8 cellular contexts compared by ENCODE assay signal in the genomic region with DNA sequence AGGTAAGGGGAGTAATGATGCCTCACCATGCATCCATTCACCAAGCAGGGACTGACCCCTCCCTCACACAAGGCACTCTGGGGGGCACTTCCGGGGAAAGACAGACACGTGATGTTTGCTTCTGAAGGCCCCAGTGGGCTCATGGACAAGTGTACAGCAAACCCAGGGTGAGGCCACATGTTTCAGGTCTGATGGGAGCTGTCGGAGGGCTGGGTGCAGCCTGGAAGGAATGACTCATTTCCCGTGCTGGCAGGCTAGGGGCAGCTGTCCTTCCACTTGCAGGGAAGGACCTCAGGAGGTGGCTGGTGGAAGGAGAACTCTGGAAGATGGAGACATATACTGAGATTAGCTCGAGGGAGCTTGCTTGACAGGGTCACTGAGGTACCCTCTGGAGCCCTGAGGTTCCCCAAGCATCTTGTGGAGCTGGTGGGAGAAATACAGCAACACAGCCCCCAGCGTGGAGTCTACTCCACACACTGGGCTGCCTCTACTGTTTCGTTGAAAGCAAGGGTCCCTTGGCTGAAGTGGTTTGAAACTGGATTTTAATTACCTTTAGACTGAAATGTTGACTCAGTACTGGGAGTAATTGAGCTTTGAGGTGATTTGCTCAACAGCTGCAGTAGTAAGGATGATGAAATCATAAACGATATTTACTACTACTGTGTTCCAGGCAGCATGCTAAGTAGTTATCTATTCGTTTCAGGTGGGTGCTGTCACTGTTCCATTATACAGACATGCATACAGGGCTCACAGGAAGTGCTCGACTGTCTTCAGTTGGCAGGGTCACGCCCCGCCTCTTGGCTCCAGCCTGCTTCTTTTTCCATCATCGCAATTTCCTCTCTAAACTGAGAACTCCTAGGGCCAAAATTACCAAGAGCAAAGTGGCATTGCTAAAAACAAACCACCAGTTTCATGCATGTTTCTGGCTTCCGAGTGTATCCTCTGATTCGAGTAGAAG.
DNase-seq lines count a peak whose midpoint lies in the region; ATAC-seq, FAIRE-seq and TF ChIP-seq lines count a peak whose summit lies in the region.

No MANE protein-coding gene starts in this region.

- H3K27me3 Mint-ChIP-seq in GM23338 (ENCODE audit: insufficient read depth, low read depth, poor library complexity): no peaks in the 10 kb centered on the region

- no peak for TF ChIP-seq CTCF in GM23338 (conservative IDR thresholded peaks at IDR 0.05; ENCODE audit: low read depth in 2 of 2)
- TF ChIP-seq CTCF in testis (IDR thresholded peaks at IDR 0.05): no peak

- H3K9me2 ChIP-seq in GM23338 (ENCODE audit: insufficient read depth): no peaks in the 10 kb centered on the region

- H3K4me1 ChIP-seq in GM23338 (ENCODE audit: insufficient read depth): 0 out of 2 replicates have a peak, but pooled peaks cover 7% of the 10 kb centered on the region
- H3K4me1 ChIP-seq in mesodermal cell (ENCODE audit: control insufficient read depth, insufficient read depth, low read length, poor library complexity, severe bottlenecking): peaks cover 38% of the 10 kb centered on the region
- peaks cover 19% of the 10 kb centered on the region for H3K4me1 ChIP-seq in testis

- no peaks in the 10 kb centered on the region for H3K79me2 ChIP-seq in GM23338 (replicated peaks; ENCODE audit: insufficient read depth)

- H3F3A ChIP-seq in GM23338 (replicated peaks; ENCODE audit: low read depth): no peaks in the 10 kb centered on the region

- intact Hi-C loops in testis (cut with DNase I; ENCODE audit: low total_unique reads): no loop called here

- FAIRE-seq in RCC 7860 (lab: Jason Lieb, UNC): no peak

- WGBS in mesodermal cell (ENCODE audit: insufficient coverage in 2 of 2), 2 experiments: 75 to 88% methylated on average over 11 to 12 of the region's 15 CpGs
- 69 to 80% methylated on average over 11 to 15 of the region's 15 CpGs for WGBS in testis, 2 donors

- ATAC-seq in GM23338: no peak
- ATAC-seq in GM21717 (IDR thresholded peaks at IDR 0.05; ENCODE audit: unreplicated experiment): no peak

- H3K27ac Mint-ChIP-seq in GM23338: 0 out of 2 replicates have a peak overlapping the region, but pooled peaks have one; percentile 52

- H3K36me3 ChIP-seq in GM23338 (ENCODE audit: insufficient read depth) (no peaks in the 10 kb centered on the region), mesodermal cell (ENCODE audit: control insufficient read depth, insufficient read depth, low read length) (no peaks in the 10 kb centered on the region), testis (ENCODE audit: low read depth, missing control alignments) (no peaks in the 10 kb centered on the region)

- no peaks in the 10 kb centered on the region for H3K36me3 Mint-ChIP-seq in GM23338 (ENCODE audit: low read depth)

- no peak overlapping the region for H3K4me2 ChIP-seq in GM23338

- H3K27me3 ChIP-seq in GM23338 (ENCODE audit: insufficient read depth): no peaks in the 10 kb centered on the region
- no peaks in the 10 kb centered on the region for H3K27me3 ChIP-seq in testis

- TF ChIP-seq POLR2A in testis (IDR thresholded peaks at IDR 0.05): no peak

- H3K9me3 ChIP-seq in mesodermal cell (ENCODE audit: control insufficient read depth, low read length) (no peaks in the 10 kb centered on the region), testis (no peaks in the 10 kb centered on the region)

- H4K20me1 ChIP-seq in GM23338 (replicated peaks; ENCODE audit: insufficient read depth): no peaks in the 10 kb centered on the region

- H3K4me3 ChIP-seq in GM23338: no peak overlapping the region
- H3K4me3 ChIP-seq in mesodermal cell (ENCODE audit: extremely low read depth, insufficient read depth, low read length, poor library complexity, severe bottlenecking): no peak overlapping the region
- H3K4me3 ChIP-seq in testis: no peak overlapping the region

- H3K9me3 Mint-ChIP-seq in GM23338: no peaks in the 10 kb centered on the region; the same call in 2 of the 3 replicates

- no peak overlapping the region for H3K27ac ChIP-seq in GM23338 (ENCODE audit: low read depth)
- H3K27ac ChIP-seq in mesodermal cell (ENCODE audit: low read depth, low read length, severe bottlenecking): peak overlapping the region; percentile 57
- H3K27ac ChIP-seq in testis: no peak overlapping the region

- H3K4me3 Mint-ChIP-seq in GM23338: no peak overlapping the region

- peaks cover 10% of the 10 kb centered on the region for H3K4me1 Mint-ChIP-seq in GM23338

- H2AFZ ChIP-seq in GM23338: no peak overlapping the region

- DNase-seq in GM23338 (ENCODE audit: low spot score): no peak
- DNase-seq in RCC 7860 (ENCODE audit: low spot score): peak; percentile 64
- peak; percentile 44 for DNase-seq in brain pericyte (ENCODE audit: low read depth, low spot score)
- DNase-seq in testis: peak; percentile 12
- DNase-seq in dedifferentiated amniotic fluid mesenchymal stem cell (ENCODE audit: extremely low spot score): no peak
- no peak for DNase-seq in NCI-H69 (lab: John Stamatoyannopoulos, UW)

TF ChIP-seq in GM23338, 12 proteins besides CTCF, POLR2A, EP300 and RAD21:
- TF ChIP-seq NANOG (IDR thresholded peaks at IDR 0.05; ENCODE audit: borderline replicate concordance) (no peak), EZH2phosphoT487 (IDR thresholded peaks at IDR 0.05; ENCODE audit: unreplicated experiment) (no peak), ZNF331 (CRISPR knock-in tag; IDR thresholded peaks at IDR 0.05; ENCODE audit: low read depth) (no peak), POLR2AphosphoS5 (IDR thresholded peaks at IDR 0.05; ENCODE audit: low read depth) (no peak), CREB1 (CRISPR knock-in tag; IDR thresholded peaks at IDR 0.05; ENCODE audit: low read depth) (no peak)
- TF ChIP-seq, protein P1, sequence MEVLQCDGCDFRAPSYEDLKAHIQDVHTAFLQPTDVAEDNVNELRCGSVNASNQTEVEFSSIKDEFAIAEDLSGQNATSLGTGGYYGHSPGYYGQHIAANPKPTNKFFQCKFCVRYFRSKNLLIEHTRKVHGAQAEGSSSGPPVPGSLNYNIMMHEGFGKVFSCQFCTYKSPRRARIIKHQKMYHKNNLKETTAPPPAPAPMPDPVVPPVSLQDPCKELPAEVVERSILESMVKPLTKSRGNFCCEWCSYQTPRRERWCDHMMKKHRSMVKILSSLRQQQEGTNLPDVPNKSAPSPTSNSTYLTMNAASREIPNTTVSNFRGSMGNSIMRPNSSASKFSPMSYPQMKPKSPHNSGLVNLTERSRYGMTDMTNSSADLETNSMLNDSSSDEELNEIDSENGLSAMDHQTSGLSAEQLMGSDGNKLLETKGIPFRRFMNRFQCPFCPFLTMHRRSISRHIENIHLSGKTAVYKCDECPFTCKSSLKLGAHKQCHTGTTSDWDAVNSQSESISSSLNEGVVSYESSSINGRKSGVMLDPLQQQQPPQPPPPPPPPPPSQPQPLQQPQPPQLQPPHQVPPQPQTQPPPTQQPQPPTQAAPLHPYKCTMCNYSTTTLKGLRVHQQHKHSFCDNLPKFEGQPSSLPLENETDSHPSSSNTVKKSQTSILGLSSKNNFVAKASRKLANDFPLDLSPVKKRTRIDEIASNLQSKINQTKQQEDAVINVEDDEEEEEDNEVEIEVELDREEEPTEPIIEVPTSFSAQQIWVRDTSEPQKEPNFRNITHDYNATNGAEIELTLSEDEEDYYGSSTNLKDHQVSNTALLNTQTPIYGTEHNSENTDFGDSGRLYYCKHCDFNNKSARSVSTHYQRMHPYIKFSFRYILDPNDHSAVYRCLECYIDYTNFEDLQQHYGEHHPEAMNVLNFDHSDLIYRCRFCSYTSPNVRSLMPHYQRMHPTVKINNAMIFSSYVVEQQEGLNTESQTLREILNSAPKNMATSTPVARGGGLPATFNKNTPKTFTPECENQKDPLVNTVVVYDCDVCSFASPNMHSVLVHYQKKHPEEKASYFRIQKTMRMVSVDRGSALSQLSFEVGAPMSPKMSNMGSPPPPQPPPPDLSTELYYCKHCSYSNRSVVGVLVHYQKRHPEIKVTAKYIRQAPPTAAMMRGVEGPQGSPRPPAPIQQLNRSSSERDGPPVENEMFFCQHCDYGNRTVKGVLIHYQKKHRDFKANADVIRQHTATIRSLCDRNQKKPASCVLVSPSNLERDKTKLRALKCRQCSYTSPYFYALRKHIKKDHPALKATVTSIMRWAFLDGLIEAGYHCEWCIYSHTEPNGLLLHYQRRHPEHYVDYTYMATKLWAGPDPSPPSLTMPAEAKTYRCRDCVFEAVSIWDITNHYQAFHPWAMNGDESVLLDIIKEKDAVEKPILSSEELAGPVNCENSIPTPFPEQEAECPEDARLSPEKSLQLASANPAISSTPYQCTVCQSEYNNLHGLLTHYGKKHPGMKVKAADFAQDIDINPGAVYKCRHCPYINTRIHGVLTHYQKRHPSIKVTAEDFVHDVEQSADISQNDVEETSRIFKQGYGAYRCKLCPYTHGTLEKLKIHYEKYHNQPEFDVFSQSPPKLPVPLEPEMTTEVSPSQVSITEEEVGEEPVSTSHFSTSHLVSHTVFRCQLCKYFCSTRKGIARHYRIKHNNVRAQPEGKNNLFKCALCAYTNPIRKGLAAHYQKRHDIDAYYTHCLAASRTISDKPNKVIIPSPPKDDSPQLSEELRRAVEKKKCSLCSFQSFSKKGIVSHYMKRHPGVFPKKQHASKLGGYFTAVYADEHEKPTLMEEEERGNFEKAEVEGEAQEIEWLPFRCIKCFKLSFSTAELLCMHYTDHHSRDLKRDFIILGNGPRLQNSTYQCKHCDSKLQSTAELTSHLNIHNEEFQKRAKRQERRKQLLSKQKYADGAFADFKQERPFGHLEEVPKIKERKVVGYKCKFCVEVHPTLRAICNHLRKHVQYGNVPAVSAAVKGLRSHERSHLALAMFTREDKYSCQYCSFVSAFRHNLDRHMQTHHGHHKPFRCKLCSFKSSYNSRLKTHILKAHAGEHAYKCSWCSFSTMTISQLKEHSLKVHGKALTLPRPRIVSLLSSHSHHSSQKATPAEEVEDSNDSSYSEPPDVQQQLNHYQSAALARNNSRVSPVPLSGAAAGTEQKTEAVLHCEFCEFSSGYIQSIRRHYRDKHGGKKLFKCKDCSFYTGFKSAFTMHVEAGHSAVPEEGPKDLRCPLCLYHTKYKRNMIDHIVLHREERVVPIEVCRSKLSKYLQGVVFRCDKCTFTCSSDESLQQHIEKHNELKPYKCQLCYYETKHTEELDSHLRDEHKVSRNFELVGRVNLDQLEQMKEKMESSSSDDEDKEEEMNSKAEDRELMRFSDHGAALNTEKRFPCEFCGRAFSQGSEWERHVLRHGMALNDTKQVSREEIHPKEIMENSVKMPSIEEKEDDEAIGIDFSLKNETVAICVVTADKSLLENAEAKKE (CRISPR knock-in tag; IDR thresholded peaks at IDR 0.05): no peak

Comparison
In these comparisons a context has a peak if more than half of its experiments do, and no peak if none do; other contexts are left out.
1. DNase-seq: peak in RCC 7860 (single experiment), brain pericyte (single experiment) and testis (single experiment); none in GM23338 (single experiment), dedifferentiated amniotic fluid mesenchymal stem cell (single experiment) and NCI-H69 (single experiment).